In the genomic region with DNA sequence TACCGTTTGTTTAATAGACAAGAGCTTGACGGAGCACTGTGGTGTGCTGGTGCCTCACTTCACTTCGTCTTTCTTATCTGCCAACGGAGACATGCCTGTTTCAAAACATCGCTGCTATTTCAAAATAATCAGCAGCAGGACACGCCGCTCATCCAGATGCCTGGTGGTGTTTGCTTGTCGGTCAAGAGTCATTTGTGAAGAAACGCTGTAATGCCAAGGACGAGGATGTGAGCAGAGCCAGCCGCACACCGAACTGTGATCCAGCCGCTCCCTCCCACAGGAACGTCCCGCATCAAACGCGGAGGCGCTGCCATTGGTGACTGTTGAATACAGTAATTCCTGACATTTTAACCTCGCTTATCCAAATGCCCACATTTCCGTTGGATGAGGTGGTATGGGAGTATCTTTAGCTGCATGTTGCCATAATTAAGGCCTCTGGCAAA, we compare ENCODE assay signal across 25 cellular contexts.
DNase-seq lines count a peak whose midpoint lies in the region; TF ChIP-seq lines count a peak whose summit lies in the region.
"Had no signal": no experiment of that assay in that cellular context is flagged by ENCODE, and none has a peak within 500 bp of the region (broad histone marks: within the 10 kb centered on the region; RNA-seq: fewer than 3 reads in every experiment).

No MANE protein-coding gene starts in this region.

- no peaks in the 10 kb centered on the region for H3K36me3 Mint-ChIP-seq in nephron progenitor cell (ENCODE audit: low read depth)
- H3K36me3 Mint-ChIP-seq: activated CD8-positive, alpha-beta memory T cell treated with anti-CD3 and anti-CD28 coated beads, Interleukin-2, amount 10 ng/mL, durations not matched to agents 7 days and 5 days; activated naive CD8-positive, alpha-beta T cell treated with anti-CD3 and anti-CD28 coated beads for 36 hours; naive thymus-derived CD4-positive, alpha-beta T cell; T-cell had no signal

- H3K9me3 ChIP-seq in sigmoid colon, result no peaks in the 10 kb centered on the region
- H3K9me3 ChIP-seq: ovary, right lobe of liver, vagina had no signal

- no peak overlapping the region for H3K4me3 Mint-ChIP-seq in nephron progenitor cell
- H3K4me3 Mint-ChIP-seq: activated CD8-positive, alpha-beta memory T cell treated with anti-CD3 and anti-CD28 coated beads, Interleukin-2, amount 10 ng/mL, durations not matched to agents 7 days and 5 days; activated naive CD8-positive, alpha-beta T cell treated with anti-CD3 and anti-CD28 coated beads for 36 hours; naive thymus-derived CD4-positive, alpha-beta T cell; T-cell had no signal

- DNase-seq in NCI-H1092 treated with DMSO at 0.1 percent for 48 hours (lab: John Stamatoyannopoulos, UW), result peak; percentile 4
- no peak for DNase-seq in NCI-H1092 (lab: John Stamatoyannopoulos, UW)
- DNase-seq in NCI-H345 treated with DMSO at 0.1 percent for 48 hours (lab: John Stamatoyannopoulos, UW; ENCODE audit: unreplicated experiment), result peak; percentile 26
- no peak for DNase-seq in coronary artery (ENCODE audit: low spot score)
- no peak for DNase-seq in nephron progenitor cell
- DNase-seq in activated CD4-positive, alpha-beta T cell treated with anti-CD3 and anti-CD28 coated beads, Interleukin-2, amount 50 U/mL, for 48 hours, result no peak
- no peak for DNase-seq in sigmoid colon
- DNase-seq in KG1 (lab: John Stamatoyannopoulos, UW), result no peak
- DNase-seq: 8988T; activated CD4-positive, alpha-beta T cell treated with anti-CD3 and anti-CD28 coated beads for 48 hours; activated CD8-positive, alpha-beta memory T cell treated with anti-CD3 and anti-CD28 coated beads, Interleukin-2, amount 10 ng/mL, durations not matched to agents 7 days and 5 days; activated naive CD8-positive, alpha-beta T cell treated with anti-CD3 and anti-CD28 coated beads for 36 hours; dermis blood vessel endothelial cell; foreskin melanocyte; hypothalamus; kidney; naive thymus-derived CD4-positive, alpha-beta T cell; NCI-H1694 treated with DMSO at 0.1 percent for 48 hours; NCI-H2227 treated with DMSO at 0.1 percent for 48 hours; ovary; right lobe of liver; substantia nigra; T-cell had no signal

- H3K27ac Mint-ChIP-seq in nephron progenitor cell, result peak overlapping the region; percentile 43
- H3K27ac Mint-ChIP-seq: activated CD8-positive, alpha-beta memory T cell treated with anti-CD3 and anti-CD28 coated beads, Interleukin-2, amount 10 ng/mL, durations not matched to agents 7 days and 5 days; activated naive CD8-positive, alpha-beta T cell treated with anti-CD3 and anti-CD28 coated beads for 36 hours; naive thymus-derived CD4-positive, alpha-beta T cell; T-cell had no signal

- 81 to 89% methylated on average over 20 of the region's 20 CpGs for WGBS in sigmoid colon, 2 donors

- TF ChIP-seq POLR2A in sigmoid colon (IDR thresholded peaks at IDR 0.05), result no peak

- no peaks in the 10 kb centered on the region for H3K27me3 Mint-ChIP-seq in nephron progenitor cell (ENCODE audit: low read depth, poor library complexity)
- H3K27me3 Mint-ChIP-seq: activated CD8-positive, alpha-beta memory T cell treated with anti-CD3 and anti-CD28 coated beads, Interleukin-2, amount 10 ng/mL, durations not matched to agents 7 days and 5 days; activated naive CD8-positive, alpha-beta T cell treated with anti-CD3 and anti-CD28 coated beads for 36 hours; T-cell had no signal

- no peak for TF ChIP-seq EP300 in sigmoid colon (IDR thresholded peaks at IDR 0.05)

- no peaks in the 10 kb centered on the region for H3K36me3 ChIP-seq in sigmoid colon
- H3K36me3 ChIP-seq: BLaER1 treated with 17β-estradiol and CSF1 and Interleukin-3, amounts not matched to agents 10 nM and 100 nM; ovary; right lobe of liver; vagina had no signal

- TF ChIP-seq CTCF in coronary artery (IDR thresholded peaks at IDR 0.05), result no peak
- TF ChIP-seq CTCF in nephron progenitor cell (IDR thresholded peaks at IDR 0.05), result no peak
- no peak for TF ChIP-seq CTCF in sigmoid colon (IDR thresholded peaks at IDR 0.05)

- H3K4me3 ChIP-seq in coronary artery (peak overlapping the region; percentile 42), sigmoid colon (no peak overlapping the region)
- H3K4me3 ChIP-seq: BLaER1 treated with 17β-estradiol and CSF1 and Interleukin-3, amounts not matched to agents 10 nM and 100 nM; ovary; right lobe of liver; vagina had no signal

- no peak overlapping the region for H3K27ac ChIP-seq in coronary artery
- no peak overlapping the region for H3K27ac ChIP-seq in sigmoid colon
- H3K27ac ChIP-seq: BLaER1 treated with 17β-estradiol and CSF1 and Interleukin-3, amounts not matched to agents 10 nM and 100 nM; ovary; right lobe of liver; vagina had no signal

- H3K9me3 Mint-ChIP-seq in nephron progenitor cell, result no peaks in the 10 kb centered on the region
- H3K9me3 Mint-ChIP-seq: activated naive CD8-positive, alpha-beta T cell treated with anti-CD3 and anti-CD28 coated beads for 36 hours had no signal

- no peaks in the 10 kb centered on the region for H3K4me1 ChIP-seq in sigmoid colon
- H3K4me1 ChIP-seq: right lobe of liver, vagina had no signal

- intact Hi-C loops in sigmoid colon (cut with DNase I), result no loop called here

- H3K27me3 ChIP-seq in sigmoid colon, result no peaks in the 10 kb centered on the region
- H3K27me3 ChIP-seq: BLaER1 treated with 17β-estradiol and CSF1 and Interleukin-3, amounts not matched to agents 10 nM and 100 nM; ovary; right lobe of liver; vagina had no signal

- peaks cover 13% of the 10 kb centered on the region for H3K4me1 Mint-ChIP-seq in nephron progenitor cell
- H3K4me1 Mint-ChIP-seq: activated CD8-positive, alpha-beta memory T cell treated with anti-CD3 and anti-CD28 coated beads, Interleukin-2, amount 10 ng/mL, durations not matched to agents 7 days and 5 days; activated naive CD8-positive, alpha-beta T cell treated with anti-CD3 and anti-CD28 coated beads for 36 hours; naive thymus-derived CD4-positive, alpha-beta T cell; T-cell had no signal

Comparison
In these comparisons a context has a peak if more than half of its experiments do, and no peak if none do; other contexts are left out.
1. DNase-seq: peak in NCI-H1092 treated with DMSO at 0.1 percent for 48 hours (single experiment) and NCI-H345 treated with DMSO at 0.1 percent for 48 hours (single experiment); none in NCI-H1092 (single experiment), coronary artery (single experiment), nephron progenitor cell (single experiment), activated CD4-positive, alpha-beta T cell treated with anti-CD3 and anti-CD28 coated beads, Interleukin-2, amount 50 U/mL, for 48 hours (0 of 2), sigmoid colon (single experiment) and KG1 (single experiment).